14 cellular contexts compared by ENCODE assay signal in the genomic region with DNA sequence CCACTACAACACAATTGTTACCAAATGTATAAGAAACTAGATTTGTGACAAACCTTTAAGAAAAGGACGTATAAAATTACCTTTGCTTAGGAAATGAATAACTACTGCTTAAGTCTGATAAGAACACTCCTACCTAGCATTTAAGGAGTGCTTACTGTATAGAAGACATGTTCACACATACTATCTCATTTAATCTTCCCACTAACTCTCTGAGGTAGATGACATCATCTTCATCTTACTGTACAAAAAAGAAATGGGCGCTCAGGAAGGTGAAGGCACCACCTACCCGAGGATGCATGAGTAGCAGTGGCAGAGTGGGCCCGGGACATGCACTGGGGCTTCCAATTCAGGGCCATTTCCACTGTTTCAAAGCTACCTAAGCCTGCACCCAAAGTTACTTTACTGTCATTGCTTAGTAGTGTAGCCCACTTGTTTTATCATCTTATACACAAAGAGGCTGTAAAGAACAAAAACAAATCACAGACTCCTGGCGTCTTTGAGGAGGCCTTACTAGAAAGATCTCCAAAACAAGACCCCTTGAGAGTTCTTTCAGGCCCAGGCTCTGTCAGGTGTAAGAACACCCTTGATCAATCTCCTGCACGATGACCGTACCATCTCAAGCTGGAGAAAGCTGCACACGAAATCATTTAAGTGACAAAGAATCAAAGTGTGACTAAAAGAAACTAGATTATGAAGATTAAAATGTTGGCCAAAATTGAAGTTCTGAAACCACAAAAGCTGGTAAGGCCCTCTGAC.
"Had no signal": no experiment of that assay in that cellular context is flagged by ENCODE, and none has a peak within 500 bp of the region (broad histone marks: within the 10 kb centered on the region; RNA-seq: fewer than 3 reads in every experiment).

No MANE protein-coding gene starts in this region.

- H3K9me3 Mint-ChIP-seq: activated CD4-positive, alpha-beta T cell treated with anti-CD3 and anti-CD28 coated beads, Interleukin-2, amount 10 ng/mL, durations not matched to agents 7 days and 5 days; mesothelial cell of epicardium; nephron; T-helper 2 cell treated with Interferon-gamma antibody and Interleukin-4, amounts not matched to agents 5 μg/mL and 100 μg/mL, for 36 hours had no signal

- H3K27ac ChIP-seq: breast epithelium, coronary artery, left lung, parathyroid adenoma, sigmoid colon, SK-N-MC, stomach, thoracic aorta, upper lobe of left lung had no signal

- H3K27me3 Mint-ChIP-seq: activated CD4-positive, alpha-beta T cell treated with anti-CD3 and anti-CD28 coated beads, Interleukin-2, amount 10 ng/mL, durations not matched to agents 7 days and 5 days had no signal

- DNase-seq: activated CD4-positive, alpha-beta T cell treated with anti-CD3 and anti-CD28 coated beads, Interleukin-2, amount 10 ng/mL, durations not matched to agents 7 days and 5 days; erythroblast; left lung; sigmoid colon; stomach; upper lobe of left lung had no signal

- H3K27ac Mint-ChIP-seq: activated CD4-positive, alpha-beta T cell treated with anti-CD3 and anti-CD28 coated beads, Interleukin-2, amount 10 ng/mL, durations not matched to agents 7 days and 5 days; mesothelial cell of epicardium; nephron; T-helper 2 cell treated with Interferon-gamma antibody and Interleukin-4, amounts not matched to agents 5 μg/mL and 100 μg/mL, for 36 hours had no signal

- ATAC-seq: left lung had no signal

- H3K4me3 Mint-ChIP-seq: activated CD4-positive, alpha-beta T cell treated with anti-CD3 and anti-CD28 coated beads, Interleukin-2, amount 10 ng/mL, durations not matched to agents 7 days and 5 days; mesothelial cell of epicardium; nephron; T-helper 2 cell treated with Interferon-gamma antibody and Interleukin-4, amounts not matched to agents 5 μg/mL and 100 μg/mL, for 36 hours had no signal
